ENCODE assay signal across 8 cellular contexts in genomic region chr11:11841605-11842425, GRCh38. TPM values are rescaled to one million over a fixed set of nuclear protein-coding genes. Genes with fewer than 3 reads are reported as not detected.
DNase-seq lines count a peak whose midpoint lies in the region; ATAC-seq and TF ChIP-seq lines count a peak whose summit lies in the region.

USP47 (plus strand) TSS chr11:11841972; CDS start chr11:11842186, 214 bp downstream.

- CTCF ChIA-PET in CD8-positive, alpha-beta memory T cell (lab: Charles Lee), result interaction anchor here (0.9 to 1.8 kb wide), 8 partner anchors 9 to 41 kb away, joined by 3 to 6 read pairs (median 4); no protein-coding TSS in a partner anchor
- CTCF ChIA-PET in activated CD4-positive, alpha-beta memory T cell treated with anti-CD3 and anti-CD28 coated beads, Interleukin-2, amount 10 ng/mL, durations not matched to agents 7 days and 5 days (lab: Charles Lee), result interaction anchor here (0.5 to 4.5 kb wide), 10 partner anchors 8 to 441 kb away, joined by 3 to 26 read pairs (median 4); no protein-coding TSS in a partner anchor

- H3K9me3 Mint-ChIP-seq in CD8-positive, alpha-beta memory T cell, result no peaks in the 10 kb centered on the region
- no peaks in the 10 kb centered on the region for H3K9me3 Mint-ChIP-seq in activated CD4-positive, alpha-beta memory T cell treated with anti-CD3 and anti-CD28 coated beads, Interleukin-2, amount 10 ng/mL, durations not matched to agents 7 days and 5 days

- H3K36me3 Mint-ChIP-seq in CD8-positive, alpha-beta memory T cell, result peaks cover 0 to 4% (median 0%) of the 10 kb centered on the region in 3 donors
- H3K36me3 Mint-ChIP-seq in activated CD4-positive, alpha-beta memory T cell treated with anti-CD3 and anti-CD28 coated beads, Interleukin-2, amount 10 ng/mL, durations not matched to agents 7 days and 5 days (ENCODE audit: low read depth), result no peaks in the 10 kb centered on the region

- TF ChIP-seq CTCF in lung (IDR thresholded peaks at IDR 0.05; ENCODE audit: control extremely low read depth, extremely low read depth), result peak; percentile 33

- peak; percentile 93 to 96 (median 94) for DNase-seq in CD8-positive, alpha-beta memory T cell
- peak; percentile 85 for DNase-seq in HK-2 (ENCODE audit: unreplicated experiment)
- DNase-seq in NCI-H82 treated with DMSO at 0.1 percent for 48 hours (lab: John Stamatoyannopoulos, UW; ENCODE audit: unreplicated experiment), result peak; percentile 34
- peak; percentile 94 for DNase-seq in activated CD4-positive, alpha-beta memory T cell treated with anti-CD3 and anti-CD28 coated beads, Interleukin-2, amount 10 ng/mL, durations not matched to agents 7 days and 5 days
- DNase-seq in effector CD4-positive, alpha-beta T cell, result peak; percentile 96
- peak; percentile 94 for DNase-seq in lung (ENCODE audit: low spot score)
- DNase-seq in stimulated activated CD4-positive, alpha-beta T cell treated with anti-CD3 and anti-CD28 coated beads, TNF-alpha, amount 100 ng/mL, for 4 hours (ENCODE audit: low read depth in 3 of 3), result peak; percentile 88 to 92 (median 88)

- peaks cover 32% of the 10 kb centered on the region for H3K4me1 ChIP-seq in CD8-positive, alpha-beta memory T cell (ENCODE audit: insufficient read depth, low read length)
- peaks cover 0 to 15% of the 10 kb centered on the region in 2 donors for H3K4me1 ChIP-seq in lung (ENCODE audit: control insufficient read depth in 2 of 2, insufficient read depth in 2 of 2, low read length in 2 of 2)

- peak within 1 kb of the TSS in 1 of 8 donors; percentile 83 for H3K27ac Mint-ChIP-seq in CD8-positive, alpha-beta memory T cell
- peak within 1 kb of the TSS; percentile 51 for H3K27ac Mint-ChIP-seq in activated CD4-positive, alpha-beta memory T cell treated with anti-CD3 and anti-CD28 coated beads, Interleukin-2, amount 10 ng/mL, durations not matched to agents 7 days and 5 days

- H3K27ac ChIP-seq in CD8-positive, alpha-beta memory T cell (ENCODE audit: low read depth, low read length), result peak within 1 kb of the TSS; percentile 92
- H3K27ac ChIP-seq in lung (ENCODE audit: low read depth in 1 of 2, low read length in 1 of 2), result peak within 1 kb of the TSS; percentile 98 to 99

- 0% methylated on average over 73 to 75 of the region's 75 CpGs for WGBS in lung, 2 donors

- H3K4me3 ChIP-seq in CD8-positive, alpha-beta memory T cell (ENCODE audit: low read length), result peak within 1 kb of the TSS; percentile 52
- H3K4me3 ChIP-seq in lung, result peak within 1 kb of the TSS; percentile 76

- peaks cover 15 to 18% of the 10 kb centered on the region in 2 donors for H3K27me3 Mint-ChIP-seq in CD8-positive, alpha-beta memory T cell
- peaks cover 18% of the 10 kb centered on the region for H3K27me3 Mint-ChIP-seq in activated CD4-positive, alpha-beta memory T cell treated with anti-CD3 and anti-CD28 coated beads, Interleukin-2, amount 10 ng/mL, durations not matched to agents 7 days and 5 days

- H3K4me1 Mint-ChIP-seq in CD8-positive, alpha-beta memory T cell, result peaks cover 3 to 4% (median 3%) of the 10 kb centered on the region in 3 donors
- peaks cover 6% of the 10 kb centered on the region for H3K4me1 Mint-ChIP-seq in activated CD4-positive, alpha-beta memory T cell treated with anti-CD3 and anti-CD28 coated beads, Interleukin-2, amount 10 ng/mL, durations not matched to agents 7 days and 5 days

- no peak within 1 kb of the TSS for H3K4me3 Mint-ChIP-seq in CD8-positive, alpha-beta memory T cell
- H3K4me3 Mint-ChIP-seq in activated CD4-positive, alpha-beta memory T cell treated with anti-CD3 and anti-CD28 coated beads, Interleukin-2, amount 10 ng/mL, durations not matched to agents 7 days and 5 days, result no peak within 1 kb of the TSS

- H3K36me3 ChIP-seq in CD8-positive, alpha-beta memory T cell (ENCODE audit: insufficient read depth, low read length), result no peaks in the 10 kb centered on the region
- H3K36me3 ChIP-seq in lung (ENCODE audit: control insufficient read depth in 2 of 2, insufficient read depth in 2 of 2, low read length in 2 of 2), result no peaks in the 10 kb centered on the region

- POLR2A ChIA-PET in CD8-positive, alpha-beta memory T cell (lab: Charles Lee), result interaction anchor here (0.5 to 2.4 kb wide), 8 partner anchors 15 to 1033 kb away, joined by 3 to 15 read pairs (median 4); partner anchors contain the start of gene EIF4G2
- POLR2A ChIA-PET in activated CD4-positive, alpha-beta memory T cell treated with anti-CD3 and anti-CD28 coated beads, Interleukin-2, amount 10 ng/mL, durations not matched to agents 7 days and 5 days (lab: Charles Lee), result interaction anchor here (0.7 to 4.7 kb wide), 15 partner anchors 10 to 1091 kb away, joined by 3 to 31 read pairs (median 3); partner anchors contain the start of genes CTR9 and EIF4G2

- ATAC-seq in GM19455 (IDR thresholded peaks at IDR 0.05; ENCODE audit: unreplicated experiment) (peak; percentile 76), lung (ENCODE audit: insufficient read depth, low FRiP score) (peak; percentile 94)

- no peaks in the 10 kb centered on the region for H3K9me3 ChIP-seq in CD8-positive, alpha-beta memory T cell (ENCODE audit: low read length)
- H3K9me3 ChIP-seq in lung (ENCODE audit: control insufficient read depth in 2 of 2, insufficient read depth in 1 of 2, low read length in 1 of 2), result no peaks in the 10 kb centered on the region

- H3K27me3 ChIP-seq in CD8-positive, alpha-beta memory T cell (ENCODE audit: insufficient read depth, low read length, poor library complexity, severe bottlenecking), result no peaks in the 10 kb centered on the region
- no peaks in the 10 kb centered on the region for H3K27me3 ChIP-seq in lung (ENCODE audit: control insufficient read depth, insufficient read depth)

RNA-seq across cellular contexts. Expression of gene USP47, which starts in this region (rescaled TPM):
- total RNA-seq in CD8-positive, alpha-beta memory T cell, result 10 to 100 TPM; 47.0 to 50.2 TPM
- 53.8 TPM for polyA plus RNA-seq in CD8-positive, alpha-beta memory T cell
- 10 to 100 TPM; 38.9 to 41.7 TPM for total RNA-seq in activated CD4-positive, alpha-beta memory T cell treated with anti-CD3 and anti-CD28 coated beads, Interleukin-2, amount 10 ng/mL, durations not matched to agents 7 days and 5 days
- total RNA-seq in lung, result 100 to 1,000 TPM in 1 of 2 donors, 10 to 100 TPM in 1; 39.0 to 183 TPM
- polyA plus RNA-seq in lung, result 10 to 100 TPM; 20.4 to 24.8 TPM

Comparison
In these comparisons a context has a peak if more than half of its experiments do, and no peak if none do; other contexts are left out.
1. Peak in every context shown above with its lines: DNase-seq, ATAC-seq, H3K4me3 ChIP-seq and H3K27ac ChIP-seq.
2. DNase-seq: peak in every context shown above with its lines; median percentile 96 in effector CD4-positive, alpha-beta T cell; 94 in CD8-positive, alpha-beta memory T cell; 94 in activated CD4-positive, alpha-beta memory T cell treated with anti-CD3 and anti-CD28 coated beads, Interleukin-2, amount 10 ng/mL, durations not matched to agents 7 days and 5 days; 94 in lung; 88 in stimulated activated CD4-positive, alpha-beta T cell treated with anti-CD3 and anti-CD28 coated beads, TNF-alpha, amount 100 ng/mL, for 4 hours; 85 in HK-2; 34 in NCI-H82 treated with DMSO at 0.1 percent for 48 hours.